In the genomic region with DNA sequence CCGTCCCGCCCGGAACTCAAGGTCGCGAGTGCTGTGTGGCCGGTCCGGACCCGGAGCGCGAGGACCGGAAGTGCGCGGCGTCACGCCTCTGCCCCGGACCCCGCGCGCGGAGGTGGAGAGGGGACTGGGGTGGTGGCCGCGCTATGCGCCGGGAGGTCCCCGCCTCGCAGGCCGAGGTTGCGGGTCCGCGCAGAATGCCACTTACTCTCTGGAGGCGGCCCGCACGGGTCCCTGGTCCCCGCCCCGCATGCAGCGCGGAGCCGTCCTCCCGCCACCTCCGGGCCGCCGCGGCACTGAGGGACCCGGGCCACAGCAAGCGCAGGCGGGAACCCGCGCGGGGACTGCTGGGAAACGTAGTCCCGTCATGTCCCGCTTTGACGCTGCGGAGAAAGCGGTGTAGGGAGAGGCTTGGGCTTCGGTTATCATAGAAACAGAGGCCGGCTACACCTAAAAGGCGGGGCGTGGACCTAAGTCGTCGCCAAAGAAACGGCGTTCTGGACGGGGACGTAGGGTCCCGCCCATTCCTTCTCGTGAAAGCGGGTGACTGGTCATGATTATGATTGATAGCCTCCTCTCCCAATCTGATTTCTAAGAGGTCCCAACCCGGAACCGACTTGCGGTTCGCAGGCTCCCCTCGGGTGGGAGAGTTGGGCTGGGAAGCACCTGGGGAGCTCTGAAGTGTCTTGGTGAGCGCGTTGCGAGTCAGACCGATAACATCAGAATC, we compare ENCODE assay signal across 8 cellular contexts.
DNase-seq lines count a peak whose midpoint lies in the region; ATAC-seq and FAIRE-seq lines count a peak whose summit lies in the region.

ZNF837 (minus strand) TSS at position 295 of the 724 bp plus-strand sequence. CDS start 11,698 bp downstream, outside the sequence.

- peak; percentile 99 for DNase-seq in NCI-H524 treated with DMSO at 0.1 percent for 48 hours (lab: John Stamatoyannopoulos, UW)
- DNase-seq in activated CD4-positive, alpha-beta T cell treated with anti-CD3 and anti-CD28 coated beads for 48 hours = peak; percentile 98
- peak; percentile 99 for DNase-seq in kidney glomerular epithelial cell (lab: John Stamatoyannopoulos, UW)
- DNase-seq in stimulated activated CD4-positive, alpha-beta T cell treated with anti-CD3 and anti-CD28 coated beads, Interleukin-15, amount 100 ng/mL, for 48 hours (ENCODE audit: low read depth in 2 of 2) = peak; percentile 96 to 99

- no peaks in the 10 kb centered on the region for H3K36me3 ChIP-seq in BLaER1

- H3K27me3 ChIP-seq in BLaER1 = no peaks in the 10 kb centered on the region

- ATAC-seq in GM19324 (IDR thresholded peaks at IDR 0.05; ENCODE audit: low FRiP score, unreplicated experiment) (peak; percentile 88), HG03460 (IDR thresholded peaks at IDR 0.05; ENCODE audit: unreplicated experiment) (peak; percentile 81)

- H3K4me3 ChIP-seq in BLaER1 = peak within 1 kb of the TSS; percentile 81

- H3K9me3 ChIP-seq in BLaER1 = no peaks in the 10 kb centered on the region

- H3K27ac ChIP-seq in BLaER1 = peak within 1 kb of the TSS; percentile 94

- H3K4me2 ChIP-seq in BLaER1 = peak within 1 kb of the TSS; percentile 99

- peak; percentile 96 for FAIRE-seq in colon (lab: Jason Lieb, UNC)

- H4K20me1 ChIP-seq in BLaER1 = no peaks in the 10 kb centered on the region

- peak within 1 kb of the TSS; percentile 89 for H3K9ac ChIP-seq in BLaER1

- H3K4me1 ChIP-seq in BLaER1 = peaks cover 55% of the 10 kb centered on the region

Comparison
In these comparisons a context has a peak if more than half of its experiments do, and no peak if none do; other contexts are left out.
1. Peak in every context shown above with its lines: DNase-seq, ATAC-seq, H3K4me3 ChIP-seq and H3K27ac ChIP-seq.